ENCODE assay signal across 8 cellular contexts in the genomic region with DNA sequence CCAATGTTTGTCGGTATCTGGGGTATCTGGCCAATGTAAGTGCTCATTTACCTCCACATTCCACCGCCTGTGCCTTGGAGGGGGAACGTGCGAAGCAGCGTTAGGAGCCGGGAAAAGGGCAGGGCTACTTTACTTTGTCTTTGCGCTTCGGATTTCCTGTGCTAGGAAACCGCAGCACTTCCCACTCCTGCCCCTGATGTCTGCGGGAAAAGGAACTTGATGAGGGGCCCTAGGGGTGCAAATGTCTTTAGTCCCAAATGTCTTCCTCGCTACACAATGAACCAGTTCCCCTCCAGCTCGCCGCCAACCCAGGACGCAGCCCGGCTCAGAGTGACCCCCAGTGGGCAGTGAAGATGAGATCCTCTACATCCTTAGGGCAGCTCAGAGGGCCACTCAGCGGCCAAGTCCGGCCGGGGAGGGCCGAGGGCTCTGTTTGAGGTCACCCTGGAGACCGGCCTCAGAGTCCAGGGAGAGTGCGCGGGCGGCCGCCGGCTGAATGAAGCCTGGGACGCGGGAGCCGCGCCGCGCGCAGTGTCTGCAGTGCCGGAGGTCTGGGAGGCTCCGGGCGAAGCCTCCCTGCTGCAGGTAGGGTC. TPM values are rescaled to one million over a fixed set of nuclear protein-coding genes. Genes with fewer than 3 reads are reported as not detected.
A peak's percentile ranks its signal among the peaks of the same experiment; 100 is the strongest.
DNase-seq lines count a peak whose midpoint lies in the region; ATAC-seq and TF ChIP-seq lines count a peak whose summit lies in the region.
"Had no signal": no experiment of that assay in that cellular context is flagged by ENCODE, and none has a peak within 500 bp of the region (broad histone marks: within the 10 kb centered on the region; RNA-seq: fewer than 3 reads in every experiment).

A gene with protein sequence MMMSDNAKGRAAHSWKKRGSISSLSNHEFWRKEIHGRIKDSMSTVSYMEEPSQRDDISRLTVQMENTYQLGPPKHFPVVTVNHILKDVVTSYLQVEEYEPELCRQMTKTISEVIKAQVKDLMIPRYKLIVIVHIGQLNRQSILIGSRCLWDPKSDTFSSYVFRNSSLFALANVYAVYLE (plus strand): TSS at position 460 of the 593 bp plus-strand sequence. CDS start 2,200 bp downstream, outside the sequence.

- peak; percentile 69 for ATAC-seq in GM19463 (IDR thresholded peaks at IDR 0.05; ENCODE audit: unreplicated experiment)

- 14 to 24% methylated on average over 14 to 21 of the region's 35 CpGs for WGBS in thyroid gland, 2 donors

- H3K27ac ChIP-seq in thyroid gland, result no peak within 1 kb of the TSS
- H3K27ac ChIP-seq: SK-N-MC had no signal

- intact Hi-C loops in thyroid gland (cut with DNase I), result no loop called here

- H3K4me1 ChIP-seq in thyroid gland, result peaks cover 6 to 11% of the 10 kb centered on the region in 2 donors

- DNase-seq in SKM-1 (lab: John Stamatoyannopoulos, UW; ENCODE audit: unreplicated experiment), result peak; percentile 41
- DNase-seq in epithelial cell of proximal tubule (ENCODE audit: low read depth), result no peak
- peak; percentile 90 for DNase-seq in mesenteric fat pad (ENCODE audit: low spot score)
- DNase-seq in thyroid gland, result peak; percentile 18 to 33
- no peak for DNase-seq in germinal center (ENCODE audit: low spot score)
- DNase-seq in DMS 273 treated with DMSO at 0.1 percent for 48 hours (lab: John Stamatoyannopoulos, UW), result no peak

- no peaks in the 10 kb centered on the region for H3K9me3 ChIP-seq in thyroid gland

- H3K36me3 ChIP-seq in thyroid gland, result no peaks in the 10 kb centered on the region

- TF ChIP-seq CTCF in epithelial cell of proximal tubule (conservative IDR thresholded peaks at IDR 0.05; ENCODE audit: low read depth, low read length) (no peak), thyroid gland (IDR thresholded peaks at IDR 0.05) (no peak)

- TF ChIP-seq POLR2A in thyroid gland (IDR thresholded peaks at IDR 0.05), result no peak

- no peaks in the 10 kb centered on the region for H3K27me3 ChIP-seq in thyroid gland

- peak within 1 kb of the TSS; percentile 42 for H3K4me3 ChIP-seq in epithelial cell of proximal tubule (ENCODE audit: low read depth, low read length)
- H3K4me3 ChIP-seq in thyroid gland (replicated peaks in 1 of 3), result peak within 1 kb of the TSS in 1 of 3 donors; percentile 14
- H3K4me3 ChIP-seq: SK-N-MC had no signal

RNA-seq across cellular contexts. Expression of the gene that starts here (rescaled TPM):
- total RNA-seq in epithelial cell of proximal tubule (not detected in 2 replicates), mesenteric fat pad (1.7 TPM), thyroid gland (1 to 10 TPM in 3 of 4 donors, not detected in 1; 1.7 to 4.7 (median 3.0) TPM)

Comparison
In these comparisons a context has a peak if more than half of its experiments do, and no peak if none do; other contexts are left out.
1. DNase-seq: peak in SKM-1 (single experiment), mesenteric fat pad (single experiment) and thyroid gland (2 of 2); none in epithelial cell of proximal tubule (single experiment), germinal center (single experiment) and DMS 273 treated with DMSO at 0.1 percent for 48 hours (single experiment).